Comparison of ENCODE assay signal across 9 cellular contexts in the genomic region with DNA sequence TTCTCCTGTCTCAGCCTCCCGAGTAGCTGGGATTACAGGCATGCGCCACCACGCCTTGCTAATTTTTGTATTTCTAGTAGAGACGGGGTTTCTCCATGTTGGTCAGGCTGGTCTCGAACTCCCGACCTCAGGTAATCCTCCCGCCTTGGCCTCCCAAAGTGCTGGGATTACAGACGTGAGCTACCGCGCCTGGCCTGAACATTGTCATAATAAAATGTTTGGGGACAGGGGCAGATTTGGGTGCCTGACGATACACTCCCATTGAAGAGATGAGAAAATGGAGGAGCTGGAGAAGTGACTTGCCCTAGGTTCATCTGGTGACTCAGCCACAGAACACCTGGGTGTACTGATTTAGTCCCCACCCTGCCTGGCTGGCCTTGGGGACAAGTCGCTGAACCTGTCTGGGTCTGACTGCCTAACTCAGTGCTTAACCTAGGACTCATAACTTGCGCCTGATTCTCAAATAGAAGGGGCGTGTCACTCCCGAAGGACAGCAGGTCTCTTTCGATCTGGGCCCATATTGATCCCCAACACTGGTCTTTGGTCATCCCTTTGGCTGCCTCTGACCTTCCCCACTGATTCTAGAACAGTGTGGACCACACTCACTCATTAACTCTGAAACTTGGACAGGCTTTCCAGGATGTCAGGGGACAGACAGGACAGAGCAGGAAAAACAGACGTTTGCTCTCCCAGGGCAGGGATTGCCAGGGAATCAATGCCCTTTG. TPM values are rescaled to one million over a fixed set of nuclear protein-coding genes. Genes with fewer than 3 reads are reported as not detected.
A peak's percentile ranks its signal among the peaks of the same experiment; 100 is the strongest.
DNase-seq lines count a peak whose midpoint lies in the region; ATAC-seq, FAIRE-seq and TF ChIP-seq lines count a peak whose summit lies in the region.
"Had no signal": no experiment of that assay in that cellular context is flagged by ENCODE, and none has a peak within 500 bp of the region (broad histone marks: within the 10 kb centered on the region; RNA-seq: fewer than 3 reads in every experiment).

No MANE protein-coding gene starts in this region.

- no peaks in the 10 kb centered on the region for H3K79me1 ChIP-seq in mesendoderm (ENCODE audit: low read length)

- in situ Hi-C loops in K562 (cut with MboI) = no loop called here

- TF ChIP-seq CTCF in heart right ventricle (IDR thresholded peaks at IDR 0.05) = no peak
- TF ChIP-seq CTCF in K562 (IDR thresholded peaks at IDR 0.05 in 2 of 3, conservative IDR thresholded peaks at IDR 0.05 in 1 of 3; ENCODE audit: insufficient read depth in 2 of 3, low read depth in 1 of 3, low read length in 3 of 3) = no peak

- no peaks in the 10 kb centered on the region for H3K9me1 ChIP-seq in K562 (ENCODE audit: control insufficient read depth, insufficient read depth, low read length)

- ATAC-seq in heart right ventricle (no peak), Right ventricle myocardium superior (ENCODE audit: poor library complexity) (no peak), K562 (no peak), HG02938 (IDR thresholded peaks at IDR 0.05; ENCODE audit: unreplicated experiment) (no peak)

- BruUV-seq in K562 (replicated peaks; lab: Mats Ljungman, UMichigan) = no TSS peak

- no peaks in the 10 kb centered on the region for H4K20me1 ChIP-seq in K562 (replicated peaks; ENCODE audit: control insufficient read depth, insufficient read depth, low read length)

- H2BK5ac ChIP-seq in mesendoderm (ENCODE audit: low read length) = no peak overlapping the region

- CTCF ChIA-PET in K562 (lab: Yijun Ruan, JAX; ENCODE audit: low intra/inter-chr PET ratio) = no interaction called here

- H2BK15ac ChIP-seq in mesendoderm (replicated peaks; ENCODE audit: low read depth) = no peak overlapping the region

- H3K9ac ChIP-seq in K562 (ENCODE audit: insufficient read depth in 1 of 2, low read depth in 2 of 2, low read length in 2 of 2) (peak overlapping the region in 1 of 2 experiments; percentile 84; a peak in 1 of 4 replicates), mesendoderm (ENCODE audit: low read length) (no peak overlapping the region)

- no peak overlapping the region for H4K8ac ChIP-seq in mesendoderm (ENCODE audit: low read depth, low read length)

- H2AK5ac ChIP-seq in mesendoderm (ENCODE audit: low read length) = no peak overlapping the region

- peak overlapping the region; percentile 16 to 73 (median 64) for H3K4me3 ChIP-seq in heart right ventricle
- H3K4me3 ChIP-seq in K562 = peak overlapping the region; percentile 50
- H3K4me3 ChIP-seq in mesendoderm (ENCODE audit: low read length) = no peak overlapping the region

- WGBS in heart right ventricle, 2 donors = 72 to 74% methylated on average over 17 of the region's 17 CpGs
- WGBS in K562 (ENCODE audit: insufficient coverage, low coverage, missing lambda C conversion rate) = 75% methylated on average over 13 of the region's 17 CpGs
- no CpG with 5 or more reads among the region's 17 CpGs for WGBS in mesendoderm (ENCODE audit: extremely low coverage, insufficient coverage, low lambda C conversion rate)

- H3K4ac ChIP-seq in mesendoderm (ENCODE audit: low read depth, low read length) = peak overlapping the region; percentile 18

- H2BK120ac ChIP-seq in mesendoderm (ENCODE audit: low read depth, low read length) = no peak overlapping the region

- peak overlapping the region in 9 of 10 donors; percentile 81 to 92 (median 87) for H3K27ac ChIP-seq in heart right ventricle
- H3K27ac ChIP-seq in K562 (ENCODE audit: extremely low read depth, low read depth, low read length) = no peak overlapping the region; the same call in 1 of the 3 replicates
- no peak overlapping the region for H3K27ac ChIP-seq in mesendoderm (ENCODE audit: low read depth, low read length)

- no peak for TF ChIP-seq RAD21 in K562 (CRISPR knock-in tag; conservative IDR thresholded peaks at IDR 0.05 in 1 of 2, IDR thresholded peaks at IDR 0.05 in 1 of 2)

- DNase-seq in heart right ventricle (no peak), Right ventricle myocardium superior (no peak), K562 (ENCODE audit: extremely low read depth in 1 of 4, low spot score in 3 of 4) (peak in 2 of 4 experiments; percentile 7 to 26), mesendoderm (no peak), ureter (ENCODE audit: low spot score) (peak; percentile 58), midbrain (lab: John Stamatoyannopoulos, UW) (no peak), retina (no peak)

- FAIRE-seq in K562 (lab: Jason Lieb, UNC) = no peak
- FAIRE-seq: HTR-8/SVneo had no signal

- H3K56ac ChIP-seq in mesendoderm (ENCODE audit: low read length) = peak overlapping the region; percentile 78

- H3K27me3 ChIP-seq in heart right ventricle (no peaks in the 10 kb centered on the region), K562 (ENCODE audit: control insufficient read depth in 2 of 2, insufficient read depth in 2 of 2, low read length in 2 of 2) (no peaks in the 10 kb centered on the region), mesendoderm (ENCODE audit: insufficient read depth, low read length, poor library complexity) (no peaks in the 10 kb centered on the region)

- H3K4me2 ChIP-seq in K562 (ENCODE audit: insufficient read depth, low read length) (peak overlapping the region; percentile 85), mesendoderm (ENCODE audit: low read length) (no peak overlapping the region)

- H3K9me3 ChIP-seq in heart right ventricle (no peaks in the 10 kb centered on the region), K562 (replicated peaks; ENCODE audit: control insufficient read depth, insufficient read depth, low read depth, low read length) (no peaks in the 10 kb centered on the region)

- H3K18ac ChIP-seq in mesendoderm (ENCODE audit: low read length) = no peak overlapping the region

- H3K23ac ChIP-seq in mesendoderm (ENCODE audit: low read length) = no peak overlapping the region

- TF ChIP-seq POLR2A in K562 (conservative IDR thresholded peaks at IDR 0.05) = no peak

- TF ChIP-seq EP300 in K562 (IDR thresholded peaks at IDR 0.05; ENCODE audit: low read length) = no peak

- peak overlapping the region; percentile 92; the same call in 1 of the 2 replicates for H2AFZ ChIP-seq in K562 (ENCODE audit: low read depth, low read length)

- H3K36me3 ChIP-seq in heart right ventricle = no peaks in the 10 kb centered on the region
- H3K36me3 ChIP-seq in K562 (ENCODE audit: control insufficient read depth, insufficient read depth, low read length) = no peaks in the 10 kb centered on the region
- no peaks in the 10 kb centered on the region for H3K36me3 ChIP-seq in mesendoderm (ENCODE audit: control insufficient read depth, insufficient read depth, low read length)

- POLR2A ChIA-PET in K562 (lab: Yijun Ruan, JAX) = interaction anchor here (0.6 to 1.7 kb wide), 7 partner anchors 9 to 488 kb away, joined by 3 to 5 read pairs (median 4); partner anchors contain the start of gene ZC3H4

- peaks cover 2 to 37% (median 22%) of the 10 kb centered on the region in 9 donors for H3K4me1 ChIP-seq in heart right ventricle
- peaks cover 7 to 14% of the 10 kb centered on the region in 2 experiments; a peak in 4 of 5 replicates for H3K4me1 ChIP-seq in K562 (replicated peaks in 1 of 2; ENCODE audit: control insufficient read depth in 2 of 2, insufficient read depth in 2 of 2, low read length in 2 of 2)
- no peaks in the 10 kb centered on the region for H3K4me1 ChIP-seq in mesendoderm (ENCODE audit: control insufficient read depth, low read depth, low read length)

- intact Hi-C loops in heart right ventricle (cut with DNase I) (loop anchor here in 7 of 10 donors (2.0 to 10.0 kb wide), 6 partner anchors 79 to 89 kb away; partner anchors contain the start of gene NAPA (in 4 of the 7)), Right ventricle myocardium superior (cut with DNase I) (loop anchor here (2.0 kb wide), 1 partner anchor 87 kb away; the partner anchor contains the start of gene NAPA), K562 (cut with micrococcal nuclease) (loop anchor here (5.0 to 10.0 kb wide), 3 partner anchors 84 to 157 kb away; partner anchors contain the start of gene NAPA)

- H3K79me2 ChIP-seq in K562 (ENCODE audit: control insufficient read depth, insufficient read depth, low read length) = no peaks in the 10 kb centered on the region
- no peaks in the 10 kb centered on the region for H3K79me2 ChIP-seq in mesendoderm (ENCODE audit: control insufficient read depth, insufficient read depth, low read length)

- no peak overlapping the region for H4K5ac ChIP-seq in mesendoderm (ENCODE audit: low read length)

RNA-seq across cellular contexts. Expression of gene BICRA, which starts 7.6 kb away (rescaled TPM):
- 10 to 100 TPM in 3 of 10 donors, 1 to 10 TPM in 7; 6.5 to 13.2 (median 8.9) TPM for total RNA-seq in heart right ventricle
- 10 to 100 TPM in 1 of 2 donors, 1 to 10 TPM in 1; 2.8 to 11.8 TPM for polyA plus RNA-seq in heart right ventricle
- total RNA-seq in Right ventricle myocardium superior = 7.2 TPM
- total RNA-seq in K562 (2011; cell fraction: chromatin; rRNA removed; ENCODE audit: low replicate concordance) = 9.5 and 15.2 TPM in 2 replicates
- 8.5 and 9.6 TPM in 2 replicates for total RNA-seq in K562 (2011; cell fraction: nucleolus; rRNA removed)
- 8.5 and 11.8 TPM in 2 replicates for total RNA-seq in K562 (2011; cell fraction: nucleoplasm; rRNA removed)
- total RNA-seq in K562 (2014; rRNA removed) = 1.0 and 1.2 TPM in 2 replicates
- total RNA-seq in K562 (2014; rRNA removed; fragmentation: Illumina TruSeq; extraction: Trizol) = 0.87 and 1.6 TPM in 2 replicates
- 1.4 and 1.5 TPM in 2 replicates for total RNA-seq in K562 (2015; rRNA removed; fragmentation: Illumina TruSeq; extraction: Trizol)
- 8.8 and 9.0 TPM in 2 replicates for total RNA-seq in K562 (2021)
- 0.26 and 0.51 TPM in 2 replicates for polyA plus RNA-seq in K562 (2011; rRNA removed)
- 0.29 and 0.31 TPM in 2 replicates for polyA plus RNA-seq in K562 (2011; cell fraction: cytosol; rRNA removed)
- polyA plus RNA-seq in K562 (2011; cell fraction: nucleus; rRNA removed) = 2.0 and 2.6 TPM in 2 replicates
- 5.1 and 5.2 TPM in 2 replicates for polyA plus RNA-seq in K562 (2012)
- polyA plus RNA-seq in K562 (2014; fragmentation: Illumina TruSeq; extraction: Trizol) = 7.4 and 7.6 TPM in 2 replicates
- under 1 TPM; 0.01 to 0.07 TPM for polyA plus RNA-seq in K562 (2014; fragmentation: Nextera tagmentation; extraction: Ambion mirVana)
- 1.7 and 2.7 TPM in 2 replicates for polyA plus RNA-seq in K562 (2014; rRNA removed)
- 0.90 and 1.2 TPM in 2 replicates for polyA minus RNA-seq in K562 (2011; rRNA and poly(A)+ RNA removed)
- 1.2 and 1.3 TPM in 2 replicates for polyA minus RNA-seq in K562 (2011; cell fraction: cytosol; rRNA and poly(A)+ RNA removed)
- polyA minus RNA-seq in K562 (2011; cell fraction: nucleus; rRNA and poly(A)+ RNA removed) = 3.1 and 4.8 TPM in 2 replicates
- polyA plus RNA-seq in mesendoderm (2013, experiment 1 of 2) = 13.5 TPM
- polyA plus RNA-seq in mesendoderm (2013, experiment 2 of 2) = 13.0 TPM
- 19.4 TPM for total RNA-seq in ureter

RNA-seq across cellular contexts. Expression of gene ZNF541, which starts 28.4 kb away (rescaled TPM):
- total RNA-seq in heart right ventricle = 1 to 10 TPM in 7 of 10 donors, under 1 TPM in 3; 0.56 to 3.7 (median 1.8) TPM
- under 1 TPM; 0.23 to 0.88 TPM for polyA plus RNA-seq in heart right ventricle
- 0.35 TPM for total RNA-seq in Right ventricle myocardium superior
- total RNA-seq in K562 (2011; cell fraction: chromatin; rRNA removed; ENCODE audit: low replicate concordance) = not detected in 2 replicates
- not detected in 2 replicates for total RNA-seq in K562 (2011; cell fraction: nucleolus; rRNA removed)
- total RNA-seq in K562 (2011; cell fraction: nucleoplasm; rRNA removed) = not detected in 2 replicates
- 0.09 and 0.12 TPM in 2 replicates for total RNA-seq in K562 (2014; rRNA removed)
- total RNA-seq in K562 (2014; rRNA removed; fragmentation: Illumina TruSeq; extraction: Trizol) = 0.03 and 0.04 TPM in 2 replicates
- total RNA-seq in K562 (2015; rRNA removed; fragmentation: Illumina TruSeq; extraction: Trizol) = 0.08 and 0.11 TPM in 2 replicates
- 0.04 and 0.16 TPM in 2 replicates for total RNA-seq in K562 (2021)
- 0.06 and 0.15 TPM in 2 replicates for polyA plus RNA-seq in K562 (2011; rRNA removed)
- polyA plus RNA-seq in K562 (2011; cell fraction: cytosol; rRNA removed) = 0.10 and 0.15 TPM in 2 replicates
- 0.07 TPM in 1 of 2 replicates, not detected in the other for polyA plus RNA-seq in K562 (2011; cell fraction: nucleus; rRNA removed)
- 0.14 and 0.37 TPM in 2 replicates for polyA plus RNA-seq in K562 (2012)
- polyA plus RNA-seq in K562 (2014; fragmentation: Illumina TruSeq; extraction: Trizol) = 0.07 TPM in 1 of 2 replicates, not detected in the other
- under 1 TPM in 1 of 2 experiments, not detected in 1; 0.04 TPM for polyA plus RNA-seq in K562 (2014; fragmentation: Nextera tagmentation; extraction: Ambion mirVana)
- polyA plus RNA-seq in K562 (2014; rRNA removed) = 0.03 and 0.04 TPM in 2 replicates
- polyA minus RNA-seq in K562 (2011; rRNA and poly(A)+ RNA removed) = not detected in 2 replicates
- polyA minus RNA-seq in K562 (2011; cell fraction: cytosol; rRNA and poly(A)+ RNA removed) = not detected in 2 replicates
- not detected in 2 replicates for polyA minus RNA-seq in K562 (2011; cell fraction: nucleus; rRNA and poly(A)+ RNA removed)
- 0.03 TPM for polyA plus RNA-seq in mesendoderm (2013, experiment 1 of 2)
- 0.03 TPM for polyA plus RNA-seq in mesendoderm (2013, experiment 2 of 2)
- 0.70 TPM for total RNA-seq in ureter

Comparison
In these comparisons a context has a peak if more than half of its experiments do, and no peak if none do; other contexts are left out.
1. H3K27ac ChIP-seq: peak in heart right ventricle (9 of 10); none in K562 (single experiment) and mesendoderm (single experiment).